In the genomic region with DNA sequence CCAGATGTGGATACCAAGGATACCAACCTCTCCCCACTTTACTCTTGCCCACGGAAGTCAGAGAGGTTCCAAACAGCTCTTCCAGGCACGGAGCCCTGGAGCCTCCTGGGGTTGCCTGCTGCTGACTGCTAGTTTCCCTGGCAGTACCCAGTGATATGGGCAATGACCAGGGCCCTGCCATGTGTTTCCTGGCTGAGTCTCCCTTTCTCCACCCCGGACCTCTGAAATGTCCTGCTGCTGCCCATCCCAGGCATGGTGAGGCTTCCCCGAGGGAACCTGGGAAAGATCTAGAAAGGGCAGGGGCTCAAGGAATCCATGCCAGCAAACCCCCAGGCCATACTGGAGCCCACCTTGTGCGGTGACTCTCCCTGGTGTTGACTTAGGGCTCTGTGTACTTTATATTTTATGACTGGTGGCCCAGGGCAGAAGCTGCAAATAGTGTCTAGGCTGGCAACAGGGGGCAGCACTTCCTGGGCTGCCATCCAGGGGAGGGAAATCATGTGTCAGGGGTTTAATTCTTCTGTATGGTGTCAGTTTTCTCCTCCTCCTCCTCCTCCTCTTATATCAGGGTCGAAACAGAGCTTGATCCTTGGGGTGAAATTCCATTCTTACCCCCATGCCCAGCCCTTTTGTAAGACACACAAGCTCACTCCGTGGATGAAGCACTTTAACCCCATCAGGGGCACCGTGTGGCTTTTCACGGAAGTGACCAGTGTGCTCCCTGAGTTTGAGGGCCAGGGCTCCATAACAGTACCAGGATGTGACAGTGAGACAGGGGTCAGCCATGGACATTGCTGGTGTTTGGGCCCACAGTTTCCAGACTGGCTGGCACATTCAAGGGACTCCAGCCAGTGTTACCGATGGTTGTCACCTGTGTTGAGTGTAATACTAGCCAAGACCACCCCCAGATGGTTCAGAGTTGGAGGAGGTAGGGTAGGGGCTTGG, we compare ENCODE assay signal across 25 cellular contexts.
DNase-seq lines count a peak whose midpoint lies in the region; ATAC-seq and TF ChIP-seq lines count a peak whose summit lies in the region.
"Had no signal": no experiment of that assay in that cellular context is flagged by ENCODE, and none has a peak within 500 bp of the region (broad histone marks: within the 10 kb centered on the region; RNA-seq: fewer than 3 reads in every experiment).

No MANE protein-coding gene starts in this region.

- no peaks in the 10 kb centered on the region for H3K27me3 Mint-ChIP-seq in WTC11 (ENCODE audit: low read depth)
- peaks cover 7% of the 10 kb centered on the region for H3K27me3 Mint-ChIP-seq in neural progenitor cell (ENCODE audit: insufficient read depth, low read depth)
- H3K27me3 Mint-ChIP-seq: activated CD4-positive, alpha-beta T cell treated with anti-CD3 and anti-CD28 coated beads, Interleukin-2, amount 10 ng/mL, durations not matched to agents 24 days and 14 days; activated naive CD8-positive, alpha-beta T cell treated with anti-CD3 and anti-CD28 coated beads for 36 hours; T-helper 17 cell had no signal

- peak; percentile 53 for ATAC-seq in WTC11
- ATAC-seq in GM18870 (IDR thresholded peaks at IDR 0.05; ENCODE audit: unreplicated experiment) = no peak
- ATAC-seq: gastroesophageal sphincter, lower lobe of right lung, psoas muscle, T-helper 17 cell had no signal

- H3K27me3 ChIP-seq in neural progenitor cell = no peaks in the 10 kb centered on the region
- H3K27me3 ChIP-seq: ascending aorta had no signal

- no peak overlapping the region for H3K4me3 Mint-ChIP-seq in WTC11
- no peak overlapping the region for H3K4me3 Mint-ChIP-seq in neural progenitor cell
- H3K4me3 Mint-ChIP-seq: activated CD4-positive, alpha-beta T cell treated with anti-CD3 and anti-CD28 coated beads, Interleukin-2, amount 10 ng/mL, durations not matched to agents 24 days and 14 days; activated naive CD8-positive, alpha-beta T cell treated with anti-CD3 and anti-CD28 coated beads for 36 hours; T-helper 17 cell had no signal

- H2AFZ ChIP-seq in neural progenitor cell (replicated peaks) = no peak overlapping the region

- no peaks in the 10 kb centered on the region for H3K9me3 Mint-ChIP-seq in WTC11
- H3K9me3 Mint-ChIP-seq in neural progenitor cell = peaks cover 4% of the 10 kb centered on the region
- H3K9me3 Mint-ChIP-seq: activated CD4-positive, alpha-beta T cell treated with anti-CD3 and anti-CD28 coated beads, Interleukin-2, amount 10 ng/mL, durations not matched to agents 24 days and 14 days had no signal

- H3K4me3 ChIP-seq in GM12875 (ENCODE audit: low read depth, low read length) = no peak overlapping the region
- no peak overlapping the region for H3K4me3 ChIP-seq in neural progenitor cell
- H3K4me3 ChIP-seq: ascending aorta, gastroesophageal sphincter, lower lobe of right lung, psoas muscle had no signal

- no peaks in the 10 kb centered on the region for H3K79me2 ChIP-seq in neural progenitor cell (ENCODE audit: low read depth)

- H3K9me3 ChIP-seq in neural progenitor cell (ENCODE audit: low read depth) = no peaks in the 10 kb centered on the region
- H3K9me3 ChIP-seq: ascending aorta, lower lobe of right lung, psoas muscle, SK-N-SH had no signal

- no peaks in the 10 kb centered on the region for H3K36me3 ChIP-seq in neural progenitor cell
- H3K36me3 ChIP-seq: ascending aorta, gastroesophageal sphincter, lower lobe of right lung had no signal

- TF ChIP-seq CTCF in GM12875 (IDR thresholded peaks at IDR 0.05; ENCODE audit: borderline replicate concordance, insufficient read depth, low read depth, low read length) (peak; percentile 12; the same call in 1 of the 2 replicates), WTC11 (IDR thresholded peaks at IDR 0.05) (no peak), neural progenitor cell (IDR thresholded peaks at IDR 0.05) (peak; percentile 24)

- no peaks in the 10 kb centered on the region for H4K20me1 ChIP-seq in neural progenitor cell (ENCODE audit: low read depth)

- no peak overlapping the region for H3K9ac ChIP-seq in neural progenitor cell
- H3K9ac ChIP-seq: SK-N-SH had no signal

- H3K27ac Mint-ChIP-seq in WTC11 (no peak overlapping the region), neural progenitor cell (no peak overlapping the region)
- H3K27ac Mint-ChIP-seq: activated CD4-positive, alpha-beta T cell treated with anti-CD3 and anti-CD28 coated beads, Interleukin-2, amount 10 ng/mL, durations not matched to agents 24 days and 14 days; activated naive CD8-positive, alpha-beta T cell treated with anti-CD3 and anti-CD28 coated beads for 36 hours; T-helper 17 cell had no signal

- H3F3A ChIP-seq in neural progenitor cell (ENCODE audit: low read depth) = no peaks in the 10 kb centered on the region

- H3K4me2 ChIP-seq in neural progenitor cell = no peak overlapping the region
- H3K4me2 ChIP-seq: SK-N-SH had no signal

- H3K36me3 Mint-ChIP-seq in WTC11 (no peaks in the 10 kb centered on the region), neural progenitor cell (no peaks in the 10 kb centered on the region)
- H3K36me3 Mint-ChIP-seq: activated naive CD8-positive, alpha-beta T cell treated with anti-CD3 and anti-CD28 coated beads for 36 hours had no signal

- no peaks in the 10 kb centered on the region for H3K4me1 ChIP-seq in neural progenitor cell
- H3K4me1 ChIP-seq: gastroesophageal sphincter, psoas muscle had no signal

- POLR2A ChIA-PET in WTC11 (lab: Charles Lee) = no interaction called here

- H3K4me1 Mint-ChIP-seq in WTC11 (peaks cover 8% of the 10 kb centered on the region), neural progenitor cell (peaks cover 4% of the 10 kb centered on the region)

- DNase-seq in D341Med (ENCODE audit: low spot score) (peak; percentile 21), WTC11 (ENCODE audit: low spot score) (no peak), neural progenitor cell (ENCODE audit: low spot score) (no peak), NCI-H2196 treated with DMSO at 0.1 percent for 48 hours (lab: John Stamatoyannopoulos, UW; ENCODE audit: unreplicated experiment) (no peak), SHP77 (lab: John Stamatoyannopoulos, UW) (no peak)
- DNase-seq: activated CD4-positive, alpha-beta T cell treated with anti-CD3 and anti-CD28 coated beads, Interleukin-2, amount 10 ng/mL, durations not matched to agents 24 days and 14 days; activated naive CD8-positive, alpha-beta T cell treated with anti-CD3 and anti-CD28 coated beads for 36 hours; caudate nucleus; dermis blood vessel endothelial cell; Kasumi-1; lower lobe of right lung; NCI-H1048; NCI-H187 treated with DMSO at 0.1 percent for 48 hours; NCI-H226; NCI-H748 treated with DMSO at 0.1 percent for 48 hours; psoas muscle; RPMI8226; SK-N-SH; stimulated activated CD4-positive, alpha-beta T cell treated with anti-CD3 and anti-CD28 coated beads, Interleukin-1b, Interleukin-23, amount 100 ng/mL, for 48 hours; T-helper 17 cell had no signal

- H3K27ac ChIP-seq in neural progenitor cell = no peak overlapping the region
- H3K27ac ChIP-seq: ascending aorta, C4-2B, gastroesophageal sphincter, lower lobe of right lung, psoas muscle had no signal

- CTCF ChIA-PET in WTC11 (lab: Charles Lee) = interaction anchor here (0.8 to 2.0 kb wide), 10 partner anchors 9 to 190 kb away, joined by 3 to 12 read pairs (median 4); no protein-coding TSS in a partner anchor

TF ChIP-seq in WTC11, 78 proteins besides CTCF, POLR2A, EP300 and RAD21 (continues in another document):
- TF ChIP-seq, protein P1, sequence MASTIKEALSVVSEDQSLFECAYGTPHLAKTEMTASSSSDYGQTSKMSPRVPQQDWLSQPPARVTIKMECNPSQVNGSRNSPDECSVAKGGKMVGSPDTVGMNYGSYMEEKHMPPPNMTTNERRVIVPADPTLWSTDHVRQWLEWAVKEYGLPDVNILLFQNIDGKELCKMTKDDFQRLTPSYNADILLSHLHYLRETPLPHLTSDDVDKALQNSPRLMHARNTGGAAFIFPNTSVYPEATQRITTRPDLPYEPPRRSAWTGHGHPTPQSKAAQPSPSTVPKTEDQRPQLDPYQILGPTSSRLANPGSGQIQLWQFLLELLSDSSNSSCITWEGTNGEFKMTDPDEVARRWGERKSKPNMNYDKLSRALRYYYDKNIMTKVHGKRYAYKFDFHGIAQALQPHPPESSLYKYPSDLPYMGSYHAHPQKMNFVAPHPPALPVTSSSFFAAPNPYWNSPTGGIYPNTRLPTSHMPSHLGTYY (CRISPR knock-in tag; IDR thresholded peaks at IDR 0.05) = no peak
- TF ChIP-seq, protein P2, sequence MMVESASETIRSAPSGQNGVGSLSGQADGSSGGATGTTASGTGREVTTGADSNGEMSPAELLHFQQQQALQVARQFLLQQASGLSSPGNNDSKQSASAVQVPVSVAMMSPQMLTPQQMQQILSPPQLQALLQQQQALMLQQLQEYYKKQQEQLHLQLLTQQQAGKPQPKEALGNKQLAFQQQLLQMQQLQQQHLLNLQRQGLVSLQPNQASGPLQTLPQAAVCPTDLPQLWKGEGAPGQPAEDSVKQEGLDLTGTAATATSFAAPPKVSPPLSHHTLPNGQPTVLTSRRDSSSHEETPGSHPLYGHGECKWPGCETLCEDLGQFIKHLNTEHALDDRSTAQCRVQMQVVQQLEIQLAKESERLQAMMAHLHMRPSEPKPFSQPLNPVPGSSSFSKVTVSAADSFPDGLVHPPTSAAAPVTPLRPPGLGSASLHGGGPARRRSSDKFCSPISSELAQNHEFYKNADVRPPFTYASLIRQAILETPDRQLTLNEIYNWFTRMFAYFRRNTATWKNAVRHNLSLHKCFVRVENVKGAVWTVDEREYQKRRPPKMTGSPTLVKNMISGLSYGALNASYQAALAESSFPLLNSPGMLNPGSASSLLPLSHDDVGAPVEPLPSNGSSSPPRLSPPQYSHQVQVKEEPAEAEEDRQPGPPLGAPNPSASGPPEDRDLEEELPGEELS (CRISPR knock-in tag; IDR thresholded peaks at IDR 0.05) = no peak
- no peak for TF ChIP-seq ZNF138 (CRISPR knock-in tag; conservative IDR thresholded peaks at IDR 0.05)
- TF ChIP-seq PRRX2 (CRISPR knock-in tag; IDR thresholded peaks at IDR 0.05) = no peak
